In genomic region chr13:93797463-93797862, GRCh38 we compare ENCODE assay signal across 16 cellular contexts.
DNase-seq lines count a peak whose midpoint lies in the region; ATAC-seq, FAIRE-seq and TF ChIP-seq lines count a peak whose summit lies in the region.
"Had no signal": no experiment of that assay in that cellular context is flagged by ENCODE, and none has a peak within 500 bp of the region (broad histone marks: within the 10 kb centered on the region; RNA-seq: fewer than 3 reads in every experiment).

No MANE protein-coding gene starts in this region.

- no peaks in the 10 kb centered on the region for H3K4me1 Mint-ChIP-seq in endothelial cell (ENCODE audit: unreplicated experiment)
- peaks cover 10% of the 10 kb centered on the region for H3K4me1 Mint-ChIP-seq in activated CD4-positive, alpha-beta T cell treated with anti-CD3 and anti-CD28 coated beads, Interleukin-2, amount 10 ng/mL, durations not matched to agents 7 days and 5 days

- no peaks in the 10 kb centered on the region for H3K36me3 ChIP-seq in heart right ventricle
- H3K36me3 ChIP-seq: right atrium auricular region, thoracic aorta, WERI-Rb-1 had no signal

- CTCF ChIA-PET in activated CD4-positive, alpha-beta T cell treated with anti-CD3 and anti-CD28 coated beads, Interleukin-2, amount 10 ng/mL, durations not matched to agents 7 days and 5 days (lab: Charles Lee) = no interaction called here

- H3K4me1 ChIP-seq in heart right ventricle = no peaks in the 10 kb centered on the region
- H3K4me1 ChIP-seq: right atrium auricular region had no signal

- no peak overlapping the region for H3K27ac Mint-ChIP-seq in endothelial cell (ENCODE audit: unreplicated experiment)
- no peak overlapping the region for H3K27ac Mint-ChIP-seq in activated CD4-positive, alpha-beta T cell treated with anti-CD3 and anti-CD28 coated beads, Interleukin-2, amount 10 ng/mL, durations not matched to agents 7 days and 5 days

- H3K27me3 Mint-ChIP-seq in endothelial cell (ENCODE audit: unreplicated experiment) = no peaks in the 10 kb centered on the region
- H3K27me3 Mint-ChIP-seq in activated CD4-positive, alpha-beta T cell treated with anti-CD3 and anti-CD28 coated beads, Interleukin-2, amount 10 ng/mL, durations not matched to agents 7 days and 5 days = peaks cover 6% of the 10 kb centered on the region

- no peak overlapping the region for H3K27ac ChIP-seq in heart right ventricle
- H3K27ac ChIP-seq: right atrium auricular region, thoracic aorta, WERI-Rb-1 had no signal

- ATAC-seq in GM19468 (IDR thresholded peaks at IDR 0.05; ENCODE audit: extremely low read depth, unreplicated experiment) = peak; percentile 21
- ATAC-seq in HG02973 (IDR thresholded peaks at IDR 0.05; ENCODE audit: unreplicated experiment) = peak; percentile 43
- ATAC-seq in heart right ventricle = no peak

- no peak for TF ChIP-seq POLR2A in GM12892 (IDR thresholded peaks at IDR 0.05; ENCODE audit: low read depth, low read length)
- TF ChIP-seq POLR2A in NB4 (IDR thresholded peaks at IDR 0.05; ENCODE audit: extremely low read depth, insufficient read length) = no peak

- H3K36me3 Mint-ChIP-seq in endothelial cell (ENCODE audit: low read depth, unreplicated experiment) = no peaks in the 10 kb centered on the region
- no peaks in the 10 kb centered on the region for H3K36me3 Mint-ChIP-seq in activated CD4-positive, alpha-beta T cell treated with anti-CD3 and anti-CD28 coated beads, Interleukin-2, amount 10 ng/mL, durations not matched to agents 7 days and 5 days (ENCODE audit: low read depth)

- H3K27me3 ChIP-seq in heart right ventricle = no peaks in the 10 kb centered on the region
- H3K27me3 ChIP-seq: right atrium auricular region had no signal

- H3K4me3 ChIP-seq in NB4 (ENCODE audit: low read depth, low read length) (no peak overlapping the region), heart right ventricle (no peak overlapping the region)
- H3K4me3 ChIP-seq: right atrium auricular region, thoracic aorta had no signal

- FAIRE-seq in GM12892 (lab: Jason Lieb, UNC) = peak; percentile 64
- FAIRE-seq: keratinocyte had no signal

- TF ChIP-seq CTCF in NB4 (IDR thresholded peaks at IDR 0.05; ENCODE audit: low read depth, low read length) (no peak), endothelial cell (IDR thresholded peaks at IDR 0.05; ENCODE audit: unreplicated experiment) (no peak), heart right ventricle (IDR thresholded peaks at IDR 0.05) (no peak)

- POLR2A ChIA-PET in activated CD4-positive, alpha-beta T cell treated with anti-CD3 and anti-CD28 coated beads, Interleukin-2, amount 10 ng/mL, durations not matched to agents 7 days and 5 days (lab: Charles Lee) = no interaction called here

- intact Hi-C loops in heart right ventricle (cut with DNase I) = no loop called here

- no peak overlapping the region for H3K4me3 Mint-ChIP-seq in endothelial cell (ENCODE audit: unreplicated experiment)
- no peak overlapping the region for H3K4me3 Mint-ChIP-seq in activated CD4-positive, alpha-beta T cell treated with anti-CD3 and anti-CD28 coated beads, Interleukin-2, amount 10 ng/mL, durations not matched to agents 7 days and 5 days

- no peak for DNase-seq in GM12892 (ENCODE audit: insufficient read length)
- DNase-seq in NB4 (ENCODE audit: low read depth) = peak; percentile 2
- DNase-seq in endothelial cell (ENCODE audit: low spot score) = no peak
- no peak for DNase-seq in cortex of kidney (lab: John Stamatoyannopoulos, UW)
- DNase-seq in activated CD4-positive, alpha-beta T cell treated with anti-CD3 and anti-CD28 coated beads, Interleukin-2, amount 10 ng/mL, durations not matched to agents 7 days and 5 days = no peak
- DNase-seq in heart right ventricle = no peak
- DNase-seq: activated effector memory CD4-positive, alpha-beta T cell treated with anti-CD3 and anti-CD28 coated beads, Interleukin-2, amount 50 U/mL, for 16 hours; erythroblast; head of caudate nucleus; MM.1S; WERI-Rb-1 had no signal

- H3K9me3 Mint-ChIP-seq in endothelial cell (ENCODE audit: unreplicated experiment) = no peaks in the 10 kb centered on the region
- H3K9me3 Mint-ChIP-seq in activated CD4-positive, alpha-beta T cell treated with anti-CD3 and anti-CD28 coated beads, Interleukin-2, amount 10 ng/mL, durations not matched to agents 7 days and 5 days = no peaks in the 10 kb centered on the region

- 65 to 82% methylated on average over 2 of the region's 2 CpGs for WGBS in heart right ventricle, 2 donors

- no peaks in the 10 kb centered on the region for H3K9me3 ChIP-seq in heart right ventricle
- H3K9me3 ChIP-seq: right atrium auricular region, thoracic aorta had no signal

Comparison
In these comparisons a context has a peak if more than half of its experiments do, and no peak if none do; other contexts are left out.
1. ATAC-seq: peak in GM19468 (single experiment) and HG02973 (single experiment); none in heart right ventricle (0 of 8).